Comparison of ENCODE assay signal across 10 cellular contexts in genomic region chr10:74000892-74001669, GRCh38. TPM values are rescaled to one million over a fixed set of nuclear protein-coding genes. Genes with fewer than 3 reads are reported as not detected.
DNase-seq lines count a peak whose midpoint lies in the region; ATAC-seq and TF ChIP-seq lines count a peak whose summit lies in the region.
"Had no signal": no experiment of that assay in that cellular context is flagged by ENCODE, and none has a peak within 500 bp of the region (broad histone marks: within the 10 kb centered on the region; RNA-seq: fewer than 3 reads in every experiment).

No MANE protein-coding gene starts in this region.

- H3K9me2 ChIP-seq in PC-3 (replicated peaks; ENCODE audit: low read length) = no peaks in the 10 kb centered on the region

- peak overlapping the region in 2 of 7 donors; percentile 53 to 69 for H3K27ac Mint-ChIP-seq in CD4-positive, alpha-beta memory T cell
- H3K27ac Mint-ChIP-seq in naive thymus-derived CD8-positive, alpha-beta T cell = peak overlapping the region in 1 of 10 donors; percentile 22

- no peaks in the 10 kb centered on the region for H3K27me3 ChIP-seq in CD4-positive, alpha-beta memory T cell (ENCODE audit: insufficient read depth, low read length)
- H3K27me3 ChIP-seq in PC-3 (ENCODE audit: low read length) = no peaks in the 10 kb centered on the region
- no peaks in the 10 kb centered on the region for H3K27me3 ChIP-seq in esophagus squamous epithelium
- H3K27me3 ChIP-seq in neutrophil = no peaks in the 10 kb centered on the region

- no peak overlapping the region for H3K27ac ChIP-seq in CD4-positive, alpha-beta memory T cell (ENCODE audit: low read depth, low read length)
- no peak overlapping the region for H3K27ac ChIP-seq in PC-3 (ENCODE audit: low read length)
- H3K27ac ChIP-seq in esophagus squamous epithelium = peak overlapping the region in 2 of 4 donors; percentile 45 to 99
- H3K27ac ChIP-seq in neutrophil = peak overlapping the region; percentile 93

- H3K36me3 ChIP-seq in CD4-positive, alpha-beta memory T cell (ENCODE audit: insufficient read depth, low read length) = no peaks in the 10 kb centered on the region
- H3K36me3 ChIP-seq in PC-3 (ENCODE audit: low read depth, low read length) (peaks cover 39% of the 10 kb centered on the region), esophagus squamous epithelium (no peaks in the 10 kb centered on the region), neutrophil (no peaks in the 10 kb centered on the region)

- intact Hi-C loops in CD4-positive, alpha-beta memory T cell (cut with micrococcal nuclease) = no loop called here
- intact Hi-C loops in PC-3 (cut with micrococcal nuclease) (no loop called here), esophagus squamous epithelium (cut with DNase I) (no loop called here)

- no peaks in the 10 kb centered on the region for H3K9me3 ChIP-seq in CD4-positive, alpha-beta memory T cell (ENCODE audit: control insufficient read depth in 1 of 2, low read length in 2 of 2)
- no peaks in the 10 kb centered on the region for H3K9me3 ChIP-seq in PC-3 (ENCODE audit: low read length)
- H3K9me3 ChIP-seq in esophagus squamous epithelium = no peaks in the 10 kb centered on the region
- H3K9me3 ChIP-seq in neutrophil = no peaks in the 10 kb centered on the region

- H3K4me1 Mint-ChIP-seq in CD4-positive, alpha-beta memory T cell = peaks cover 35 to 64% (median 49%) of the 10 kb centered on the region in 4 donors
- peaks cover 14 to 55% (median 31%) of the 10 kb centered on the region in 4 donors for H3K4me1 Mint-ChIP-seq in naive thymus-derived CD8-positive, alpha-beta T cell

- no peak overlapping the region for H3K9ac ChIP-seq in PC-3 (ENCODE audit: low read length)

- H3K36me3 Mint-ChIP-seq in CD4-positive, alpha-beta memory T cell = peaks cover 11 to 16% of the 10 kb centered on the region in 2 donors
- no peaks in the 10 kb centered on the region for H3K36me3 Mint-ChIP-seq in naive thymus-derived CD8-positive, alpha-beta T cell

- peak overlapping the region; percentile 1 to 100 (median 38) for H3K4me3 Mint-ChIP-seq in CD4-positive, alpha-beta memory T cell
- H3K4me3 Mint-ChIP-seq in naive thymus-derived CD8-positive, alpha-beta T cell = peak overlapping the region in 1 of 10 donors; percentile 13

- ATAC-seq in PC-3 (no peak), GM19467 (IDR thresholded peaks at IDR 0.05; ENCODE audit: unreplicated experiment) (no peak)
- ATAC-seq in naive thymus-derived CD8-positive, alpha-beta T cell = no peak

- 79 to 86% methylated on average over 7 of the region's 7 CpGs for WGBS in esophagus squamous epithelium, 2 donors

- BruUV-seq in PC-3 (replicated peaks; lab: Mats Ljungman, UMichigan) = no TSS peak

- H3K9me3 Mint-ChIP-seq in CD4-positive, alpha-beta memory T cell = peaks cover 0 to 5% (median 0%) of the 10 kb centered on the region in 8 donors
- no peaks in the 10 kb centered on the region for H3K9me3 Mint-ChIP-seq in naive thymus-derived CD8-positive, alpha-beta T cell

- no peak for TF ChIP-seq POLR2A in esophagus squamous epithelium (IDR thresholded peaks at IDR 0.05)

- CTCF ChIA-PET in CD4-positive, alpha-beta memory T cell (lab: Charles Lee; ENCODE audit: partially characterized antibody) = interaction anchor here (1.1 to 3.4 kb wide), 3 partner anchors 39 to 61 kb away, joined by 3 to 20 read pairs (median 15); no protein-coding TSS in a partner anchor
- CTCF ChIA-PET in PC-3 (lab: Charles Lee) = interaction anchor here (2.3 kb wide), 1 partner anchor 80 kb away, joined by 8 read pairs; no protein-coding TSS in a partner anchor

- no peak overlapping the region for H2AFZ ChIP-seq in PC-3 (ENCODE audit: low read length)

- peaks cover 67% of the 10 kb centered on the region for H3K4me1 ChIP-seq in CD4-positive, alpha-beta memory T cell (ENCODE audit: insufficient read depth, low read length)
- H3K4me1 ChIP-seq in PC-3 (ENCODE audit: insufficient read depth, low read length) = peaks cover 46% of the 10 kb centered on the region
- H3K4me1 ChIP-seq in esophagus squamous epithelium = peaks cover 5 to 61% (median 18%) of the 10 kb centered on the region in 3 donors
- H3K4me1 ChIP-seq in neutrophil (ENCODE audit: control insufficient read depth in 1 of 2, insufficient read depth in 1 of 2, low read depth in 1 of 2, low read length in 1 of 2) = peaks cover 56 to 61% of the 10 kb centered on the region in 2 experiments

- H3K4me2 ChIP-seq in PC-3 (ENCODE audit: low read length) = peak overlapping the region; percentile 79

- peaks cover 81% of the 10 kb centered on the region for H3K79me2 ChIP-seq in PC-3 (ENCODE audit: low read length)

- H3F3A ChIP-seq in PC-3 (ENCODE audit: low read length, unreplicated experiment) = peaks cover 13% of the 10 kb centered on the region

- no peak for DNase-seq in CD4-positive, alpha-beta memory T cell
- no peak for DNase-seq in PC-3
- DNase-seq in esophagus squamous epithelium (lab: John Stamatoyannopoulos, UW) = no peak
- no peak for DNase-seq in NCI-H2081 (lab: John Stamatoyannopoulos, UW)
- DNase-seq in OCI-M2 (lab: John Stamatoyannopoulos, UW; ENCODE audit: unreplicated experiment) = no peak
- DNase-seq in naive thymus-derived CD8-positive, alpha-beta T cell = no peak
- DNase-seq: DMS79 treated with DMSO at 0.1 percent for 48 hours, midbrain had no signal

- H3K4me3 ChIP-seq in CD4-positive, alpha-beta memory T cell (ENCODE audit: low read length in 2 of 2) = no peak overlapping the region
- H3K4me3 ChIP-seq in PC-3 (ENCODE audit: low read length) (peak overlapping the region; percentile 73), esophagus squamous epithelium (peak overlapping the region in 3 of 4 donors; percentile 19 to 98 (median 85)), neutrophil (ENCODE audit: low read depth in 1 of 2, low read length in 1 of 2) (no peak overlapping the region)

- TF ChIP-seq CTCF in PC-3 (conservative IDR thresholded peaks at IDR 0.05; ENCODE audit: low read depth, low read length) (no peak), esophagus squamous epithelium (IDR thresholded peaks at IDR 0.05) (no peak), neutrophil (IDR thresholded peaks at IDR 0.05) (no peak)

- H3K27me3 Mint-ChIP-seq in CD4-positive, alpha-beta memory T cell = no peaks in the 10 kb centered on the region
- H3K27me3 Mint-ChIP-seq in naive thymus-derived CD8-positive, alpha-beta T cell = no peaks in the 10 kb centered on the region

- POLR2A ChIA-PET in CD4-positive, alpha-beta memory T cell (lab: Charles Lee; ENCODE audit: partially characterized antibody) = interaction anchor here (0.9 to 2.4 kb wide), 5 partner anchors 9 to 45 kb away, joined by 3 to 13 read pairs (median 9); no protein-coding TSS in a partner anchor
- POLR2A ChIA-PET in PC-3 (lab: Charles Lee; ENCODE audit: unreplicated experiment) = interaction anchor here (0.5 to 3.6 kb wide), 8 partner anchors 10 to 124 kb away, joined by 3 to 23 read pairs (median 4); no protein-coding TSS in a partner anchor
- POLR2A ChIA-PET in naive thymus-derived CD8-positive, alpha-beta T cell (lab: Charles Lee) = interaction anchor here (1.0 to 1.2 kb wide), 2 partner anchors 9 to 22 kb away, joined by 3 to 6 read pairs; no protein-coding TSS in a partner anchor

- peaks cover 67% of the 10 kb centered on the region for H4K20me1 ChIP-seq in PC-3 (ENCODE audit: low read length)

RNA-seq across cellular contexts. Expression of gene VCL, which starts 3.2 kb away (rescaled TPM):
- total RNA-seq in CD4-positive, alpha-beta memory T cell = 10 to 100 TPM; 29.6 TPM
- 10 to 100 TPM; 48.2 to 60.3 TPM for polyA plus RNA-seq in CD4-positive, alpha-beta memory T cell
- 382 and 445 TPM in 2 replicates for total RNA-seq in PC-3 (2014; rRNA removed)
- 100 to 1,000 TPM in 1 of 4 donors, 10 to 100 TPM in 3; 64.8 to 143 (median 75.0) TPM for total RNA-seq in esophagus squamous epithelium
- total RNA-seq in naive thymus-derived CD8-positive, alpha-beta T cell = 1 to 10 TPM; 5.0 to 5.9 TPM
- 10 to 100 TPM in 1 of 3 donors, 1 to 10 TPM in 2; 7.8 to 21.2 (median 9.0) TPM for polyA plus RNA-seq in naive thymus-derived CD8-positive, alpha-beta T cell

Comparison
In these comparisons a context has a peak if more than half of its experiments do, and no peak if none do; other contexts are left out.
1. H3K4me3 ChIP-seq: peak in PC-3 (single experiment) and esophagus squamous epithelium (3 of 4); none in CD4-positive, alpha-beta memory T cell (0 of 2) and neutrophil (0 of 2).
2. RNA of gene VCL, which starts 3.2 kb away (total RNA-seq): 382 to 445 TPM in PC-3, 64.8 to 143 TPM in esophagus squamous epithelium and 29.6 TPM in CD4-positive, alpha-beta memory T cell; 5.0 to 5.9 TPM in naive thymus-derived CD8-positive, alpha-beta T cell; every median in the first group is over 4 times any median in the second.